Comparison of ENCODE assay signal across 1 cellular context in the genomic region with DNA sequence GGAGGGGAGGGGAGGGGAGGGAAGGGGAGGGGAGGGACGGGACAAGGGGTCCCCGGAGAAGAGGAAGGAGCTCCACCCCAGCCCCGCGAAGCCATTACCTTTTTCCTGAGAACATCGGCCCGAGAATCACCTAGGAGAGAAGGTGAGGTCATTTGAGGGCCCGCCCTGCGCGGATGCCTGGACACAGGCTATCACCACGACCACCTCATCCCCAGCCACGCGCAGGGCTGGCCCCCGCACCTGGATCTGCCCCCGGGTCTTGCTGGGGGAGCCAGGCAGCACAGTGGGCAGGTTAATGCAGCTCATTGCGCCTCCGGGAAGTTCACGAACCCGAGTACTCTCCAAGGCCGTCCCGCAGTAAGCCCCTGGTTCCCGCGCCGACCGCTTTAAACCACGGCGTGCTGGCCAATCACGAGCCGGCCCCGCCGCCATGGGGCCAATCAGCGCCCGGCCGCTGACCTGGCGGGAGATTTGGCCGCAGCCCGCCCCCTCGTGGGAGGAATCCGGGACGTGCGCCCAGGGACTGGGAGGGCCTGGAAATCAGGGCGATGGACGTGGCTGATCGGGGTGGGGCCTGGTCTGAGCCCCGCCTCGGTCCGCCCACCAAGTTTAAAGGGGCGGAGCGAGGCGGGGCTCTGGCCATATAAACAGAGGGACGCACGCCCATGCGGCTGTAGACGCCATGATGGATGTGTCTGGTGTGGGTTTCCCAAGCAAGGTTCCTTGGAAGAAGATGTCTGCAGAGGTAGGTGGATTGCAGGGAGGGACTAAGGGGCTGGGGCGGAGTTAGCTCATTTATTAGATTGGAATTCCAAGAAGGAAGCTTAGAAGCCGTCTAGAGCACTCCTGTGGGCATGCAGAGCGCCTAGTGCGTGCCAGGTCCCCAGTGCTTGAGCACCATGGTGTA.
TF ChIP-seq lines count a peak whose summit lies in the region.

A gene with protein sequence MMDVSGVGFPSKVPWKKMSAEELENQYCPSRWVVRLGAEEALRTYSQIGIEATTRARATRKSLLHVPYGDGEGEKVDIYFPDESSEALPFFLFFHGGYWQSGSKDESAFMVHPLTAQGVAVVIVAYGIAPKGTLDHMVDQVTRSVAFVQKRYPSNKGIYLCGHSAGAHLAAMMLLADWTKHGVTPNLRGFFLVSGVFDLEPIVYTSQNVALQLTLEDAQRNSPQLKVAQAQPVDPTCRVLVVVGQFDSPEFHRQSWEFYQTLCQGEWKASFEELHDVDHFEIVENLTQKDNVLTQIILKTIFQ (plus strand): TSS at position 674 of the 907 bp plus-strand sequence. CDS start 9 bp downstream, at position 683.
A gene with protein sequence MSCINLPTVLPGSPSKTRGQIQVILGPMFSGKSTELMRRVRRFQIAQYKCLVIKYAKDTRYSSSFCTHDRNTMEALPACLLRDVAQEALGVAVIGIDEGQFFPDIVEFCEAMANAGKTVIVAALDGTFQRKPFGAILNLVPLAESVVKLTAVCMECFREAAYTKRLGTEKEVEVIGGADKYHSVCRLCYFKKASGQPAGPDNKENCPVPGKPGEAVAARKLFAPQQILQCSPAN (minus strand): TSS at position 364 of the 907 bp plus-strand sequence. CDS start 58 bp downstream, at position 306.

TF ChIP-seq in HepG2, 621 proteins besides CTCF, POLR2A, EP300 and RAD21 (continued from another document and continues in another):
- TF ChIP-seq RXRA (CRISPR knock-in tag; IDR thresholded peaks at IDR 0.05) (peak; percentile 95), GATA4 (IDR thresholded peaks at IDR 0.05; ENCODE audit: borderline replicate concordance, low read depth) (peak; percentile 93), GTF3A (CRISPR knock-in tag; conservative IDR thresholded peaks at IDR 0.05) (no peak; the same call in 1 of the 2 replicates), POLR2G (IDR thresholded peaks at IDR 0.05; ENCODE audit: low read depth, low read length) (peak; percentile 100), ZFP62 (CRISPR knock-in tag; IDR thresholded peaks at IDR 0.05) (no peak), ZNF776 (CRISPR knock-in tag; IDR thresholded peaks at IDR 0.05) (peak; percentile 82; the same call in 1 of the 2 replicates), KMT2A (CRISPR knock-in tag; IDR thresholded peaks at IDR 0.05) (peak; percentile 53; the same call in 1 of the 2 replicates), SYNCRIP (IDR thresholded peaks at IDR 0.05; ENCODE audit: insufficient read depth, low read depth, low read length) (no peak), PLRG1 (conservative IDR thresholded peaks at IDR 0.05) (no peak), ZNF496 (CRISPR knock-in tag; IDR thresholded peaks at IDR 0.05; ENCODE audit: insufficient replicate concordance) (peak; percentile 79), ZNF549 (CRISPR knock-in tag; IDR thresholded peaks at IDR 0.05) (no peak), ZNF44 (CRISPR knock-in tag; IDR thresholded peaks at IDR 0.05) (peak; percentile 91; the same call in 1 of the 2 replicates), KLF11 (CRISPR knock-in tag; IDR thresholded peaks at IDR 0.05) (peak; percentile 94), TGIF2 (CRISPR knock-in tag; IDR thresholded peaks at IDR 0.05) (peak; percentile 89; the same call in 1 of the 2 replicates), NFIC (IDR thresholded peaks at IDR 0.05; ENCODE audit: low read length) (no peak), ZNF263 (CRISPR knock-in tag; IDR thresholded peaks at IDR 0.05) (peak; percentile 74), PHF5A (CRISPR knock-in tag; IDR thresholded peaks at IDR 0.05; ENCODE audit: low read depth, unreplicated experiment) (peak; percentile 70), RBFOX2 (IDR thresholded peaks at IDR 0.05; ENCODE audit: low read depth, low read length) (peak; percentile 81), TMF1 (CRISPR knock-in tag; IDR thresholded peaks at IDR 0.05; ENCODE audit: low read depth) (peak; percentile 100), ELF4 (CRISPR knock-in tag; IDR thresholded peaks at IDR 0.05; ENCODE audit: borderline replicate concordance) (no peak), ZNF224 (CRISPR knock-in tag; IDR thresholded peaks at IDR 0.05) (no peak), TOE1 (CRISPR knock-in tag; IDR thresholded peaks at IDR 0.05) (no peak)
- TF ChIP-seq, protein P1, sequence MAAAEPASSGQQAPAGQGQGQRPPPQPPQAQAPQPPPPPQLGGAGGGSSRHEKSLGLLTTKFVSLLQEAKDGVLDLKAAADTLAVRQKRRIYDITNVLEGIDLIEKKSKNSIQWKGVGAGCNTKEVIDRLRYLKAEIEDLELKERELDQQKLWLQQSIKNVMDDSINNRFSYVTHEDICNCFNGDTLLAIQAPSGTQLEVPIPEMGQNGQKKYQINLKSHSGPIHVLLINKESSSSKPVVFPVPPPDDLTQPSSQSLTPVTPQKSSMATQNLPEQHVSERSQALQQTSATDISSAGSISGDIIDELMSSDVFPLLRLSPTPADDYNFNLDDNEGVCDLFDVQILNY (CRISPR knock-in tag; conservative IDR thresholded peaks at IDR 0.05) = peak; percentile 100
- TF ChIP-seq, protein P2, sequence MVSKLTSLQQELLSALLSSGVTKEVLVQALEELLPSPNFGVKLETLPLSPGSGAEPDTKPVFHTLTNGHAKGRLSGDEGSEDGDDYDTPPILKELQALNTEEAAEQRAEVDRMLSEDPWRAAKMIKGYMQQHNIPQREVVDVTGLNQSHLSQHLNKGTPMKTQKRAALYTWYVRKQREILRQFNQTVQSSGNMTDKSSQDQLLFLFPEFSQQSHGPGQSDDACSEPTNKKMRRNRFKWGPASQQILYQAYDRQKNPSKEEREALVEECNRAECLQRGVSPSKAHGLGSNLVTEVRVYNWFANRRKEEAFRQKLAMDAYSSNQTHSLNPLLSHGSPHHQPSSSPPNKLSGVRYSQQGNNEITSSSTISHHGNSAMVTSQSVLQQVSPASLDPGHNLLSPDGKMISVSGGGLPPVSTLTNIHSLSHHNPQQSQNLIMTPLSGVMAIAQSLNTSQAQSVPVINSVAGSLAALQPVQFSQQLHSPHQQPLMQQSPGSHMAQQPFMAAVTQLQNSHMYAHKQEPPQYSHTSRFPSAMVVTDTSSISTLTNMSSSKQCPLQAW (CRISPR knock-in tag; IDR thresholded peaks at IDR 0.05) = peak; percentile 97
- TF ChIP-seq, protein P3, sequence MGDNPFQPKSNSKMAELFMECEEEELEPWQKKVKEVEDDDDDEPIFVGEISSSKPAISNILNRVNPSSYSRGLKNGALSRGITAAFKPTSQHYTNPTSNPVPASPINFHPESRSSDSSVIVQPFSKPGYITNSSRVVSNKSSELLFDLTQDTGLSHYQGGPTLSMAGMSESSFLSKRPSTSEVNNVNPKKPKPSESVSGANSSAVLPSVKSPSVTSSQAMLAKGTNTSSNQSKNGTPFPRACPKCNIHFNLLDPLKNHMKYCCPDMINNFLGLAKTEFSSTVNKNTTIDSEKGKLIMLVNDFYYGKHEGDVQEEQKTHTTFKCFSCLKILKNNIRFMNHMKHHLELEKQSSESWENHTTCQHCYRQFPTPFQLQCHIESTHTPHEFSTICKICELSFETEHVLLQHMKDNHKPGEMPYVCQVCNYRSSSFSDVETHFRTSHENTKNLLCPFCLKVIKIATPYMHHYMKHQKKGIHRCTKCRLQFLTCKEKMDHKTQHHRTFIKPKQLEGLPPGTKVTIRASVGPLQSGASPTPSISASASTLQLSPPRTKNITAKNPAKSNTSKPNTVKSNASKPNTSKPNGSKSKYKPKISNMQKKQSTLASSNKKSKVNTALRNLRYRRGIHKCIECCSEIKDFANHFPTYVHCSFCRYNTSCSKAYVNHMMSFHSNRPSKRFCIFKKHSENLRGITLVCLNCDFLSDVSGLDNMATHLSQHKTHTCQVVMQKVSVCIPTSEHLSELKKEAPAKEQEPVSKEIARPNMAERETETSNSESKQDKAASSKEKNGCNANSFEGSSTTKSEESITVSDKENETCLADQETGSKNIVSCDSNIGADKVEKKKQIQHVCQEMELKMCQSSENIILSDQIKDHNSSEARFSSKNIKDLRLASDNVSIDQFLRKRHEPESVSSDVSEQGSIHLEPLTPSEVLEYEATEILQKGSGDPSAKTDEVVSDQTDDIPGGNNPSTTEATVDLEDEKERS (CRISPR knock-in tag; IDR thresholded peaks at IDR 0.05) = peak; percentile 57; the same call in 1 of the 2 replicates
- TF ChIP-seq, protein P4, sequence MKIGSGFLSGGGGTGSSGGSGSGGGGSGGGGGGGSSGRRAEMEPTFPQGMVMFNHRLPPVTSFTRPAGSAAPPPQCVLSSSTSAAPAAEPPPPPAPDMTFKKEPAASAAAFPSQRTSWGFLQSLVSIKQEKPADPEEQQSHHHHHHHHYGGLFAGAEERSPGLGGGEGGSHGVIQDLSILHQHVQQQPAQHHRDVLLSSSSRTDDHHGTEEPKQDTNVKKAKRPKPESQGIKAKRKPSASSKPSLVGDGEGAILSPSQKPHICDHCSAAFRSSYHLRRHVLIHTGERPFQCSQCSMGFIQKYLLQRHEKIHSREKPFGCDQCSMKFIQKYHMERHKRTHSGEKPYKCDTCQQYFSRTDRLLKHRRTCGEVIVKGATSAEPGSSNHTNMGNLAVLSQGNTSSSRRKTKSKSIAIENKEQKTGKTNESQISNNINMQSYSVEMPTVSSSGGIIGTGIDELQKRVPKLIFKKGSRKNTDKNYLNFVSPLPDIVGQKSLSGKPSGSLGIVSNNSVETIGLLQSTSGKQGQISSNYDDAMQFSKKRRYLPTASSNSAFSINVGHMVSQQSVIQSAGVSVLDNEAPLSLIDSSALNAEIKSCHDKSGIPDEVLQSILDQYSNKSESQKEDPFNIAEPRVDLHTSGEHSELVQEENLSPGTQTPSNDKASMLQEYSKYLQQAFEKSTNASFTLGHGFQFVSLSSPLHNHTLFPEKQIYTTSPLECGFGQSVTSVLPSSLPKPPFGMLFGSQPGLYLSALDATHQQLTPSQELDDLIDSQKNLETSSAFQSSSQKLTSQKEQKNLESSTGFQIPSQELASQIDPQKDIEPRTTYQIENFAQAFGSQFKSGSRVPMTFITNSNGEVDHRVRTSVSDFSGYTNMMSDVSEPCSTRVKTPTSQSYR (CRISPR knock-in tag; IDR thresholded peaks at IDR 0.05; ENCODE audit: borderline replicate concordance) = 0 out of 2 replicates have a peak, but pooled peaks have one; percentile 8
- TF ChIP-seq, protein P5, sequence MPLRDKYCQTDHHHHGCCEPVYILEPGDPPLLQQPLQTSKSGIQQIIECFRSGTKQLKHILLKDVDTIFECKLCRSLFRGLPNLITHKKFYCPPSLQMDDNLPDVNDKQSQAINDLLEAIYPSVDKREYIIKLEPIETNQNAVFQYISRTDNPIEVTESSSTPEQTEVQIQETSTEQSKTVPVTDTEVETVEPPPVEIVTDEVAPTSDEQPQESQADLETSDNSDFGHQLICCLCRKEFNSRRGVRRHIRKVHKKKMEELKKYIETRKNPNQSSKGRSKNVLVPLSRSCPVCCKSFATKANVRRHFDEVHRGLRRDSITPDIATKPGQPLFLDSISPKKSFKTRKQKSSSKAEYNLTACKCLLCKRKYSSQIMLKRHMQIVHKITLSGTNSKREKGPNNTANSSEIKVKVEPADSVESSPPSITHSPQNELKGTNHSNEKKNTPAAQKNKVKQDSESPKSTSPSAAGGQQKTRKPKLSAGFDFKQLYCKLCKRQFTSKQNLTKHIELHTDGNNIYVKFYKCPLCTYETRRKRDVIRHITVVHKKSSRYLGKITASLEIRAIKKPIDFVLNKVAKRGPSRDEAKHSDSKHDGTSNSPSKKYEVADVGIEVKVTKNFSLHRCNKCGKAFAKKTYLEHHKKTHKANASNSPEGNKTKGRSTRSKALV (CRISPR knock-in tag; IDR thresholded peaks at IDR 0.05) = 0 out of 2 replicates have a peak, but pooled peaks have one; percentile 35
- TF ChIP-seq, protein P6, sequence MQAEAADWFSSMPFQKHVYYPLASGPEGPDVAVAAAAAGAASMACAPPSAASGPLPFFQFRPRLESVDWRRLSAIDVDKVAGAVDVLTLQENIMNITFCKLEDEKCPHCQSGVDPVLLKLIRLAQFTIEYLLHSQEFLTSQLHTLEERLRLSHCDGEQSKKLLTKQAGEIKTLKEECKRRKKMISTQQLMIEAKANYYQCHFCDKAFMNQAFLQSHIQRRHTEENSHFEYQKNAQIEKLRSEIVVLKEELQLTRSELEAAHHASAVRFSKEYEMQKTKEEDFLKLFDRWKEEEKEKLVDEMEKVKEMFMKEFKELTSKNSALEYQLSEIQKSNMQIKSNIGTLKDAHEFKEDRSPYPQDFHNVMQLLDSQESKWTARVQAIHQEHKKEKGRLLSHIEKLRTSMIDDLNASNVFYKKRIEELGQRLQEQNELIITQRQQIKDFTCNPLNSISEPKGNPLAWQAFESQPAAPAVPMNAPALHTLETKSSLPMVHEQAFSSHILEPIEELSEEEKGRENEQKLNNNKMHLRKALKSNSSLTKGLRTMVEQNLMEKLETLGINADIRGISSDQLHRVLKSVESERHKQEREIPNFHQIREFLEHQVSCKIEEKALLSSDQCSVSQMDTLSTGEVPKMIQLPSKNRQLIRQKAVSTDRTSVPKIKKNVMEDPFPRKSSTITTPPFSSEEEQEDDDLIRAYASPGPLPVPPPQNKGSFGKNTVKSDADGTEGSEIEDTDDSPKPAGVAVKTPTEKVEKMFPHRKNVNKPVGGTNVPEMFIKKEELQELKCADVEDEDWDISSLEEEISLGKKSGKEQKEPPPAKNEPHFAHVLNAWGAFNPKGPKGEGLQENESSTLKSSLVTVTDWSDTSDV (CRISPR knock-in tag; IDR thresholded peaks at IDR 0.05) = peak; percentile 79
- TF ChIP-seq, protein P7, sequence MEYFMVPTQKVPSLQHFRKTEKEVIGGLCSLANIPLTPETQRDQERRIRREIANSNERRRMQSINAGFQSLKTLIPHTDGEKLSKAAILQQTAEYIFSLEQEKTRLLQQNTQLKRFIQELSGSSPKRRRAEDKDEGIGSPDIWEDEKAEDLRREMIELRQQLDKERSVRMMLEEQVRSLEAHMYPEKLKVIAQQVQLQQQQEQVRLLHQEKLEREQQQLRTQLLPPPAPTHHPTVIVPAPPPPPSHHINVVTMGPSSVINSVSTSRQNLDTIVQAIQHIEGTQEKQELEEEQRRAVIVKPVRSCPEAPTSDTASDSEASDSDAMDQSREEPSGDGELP (IDR thresholded peaks at IDR 0.05; ENCODE audit: borderline replicate concordance, low read depth) = peak; percentile 10; the same call in 1 of the 2 replicates
- TF ChIP-seq, protein P8, sequence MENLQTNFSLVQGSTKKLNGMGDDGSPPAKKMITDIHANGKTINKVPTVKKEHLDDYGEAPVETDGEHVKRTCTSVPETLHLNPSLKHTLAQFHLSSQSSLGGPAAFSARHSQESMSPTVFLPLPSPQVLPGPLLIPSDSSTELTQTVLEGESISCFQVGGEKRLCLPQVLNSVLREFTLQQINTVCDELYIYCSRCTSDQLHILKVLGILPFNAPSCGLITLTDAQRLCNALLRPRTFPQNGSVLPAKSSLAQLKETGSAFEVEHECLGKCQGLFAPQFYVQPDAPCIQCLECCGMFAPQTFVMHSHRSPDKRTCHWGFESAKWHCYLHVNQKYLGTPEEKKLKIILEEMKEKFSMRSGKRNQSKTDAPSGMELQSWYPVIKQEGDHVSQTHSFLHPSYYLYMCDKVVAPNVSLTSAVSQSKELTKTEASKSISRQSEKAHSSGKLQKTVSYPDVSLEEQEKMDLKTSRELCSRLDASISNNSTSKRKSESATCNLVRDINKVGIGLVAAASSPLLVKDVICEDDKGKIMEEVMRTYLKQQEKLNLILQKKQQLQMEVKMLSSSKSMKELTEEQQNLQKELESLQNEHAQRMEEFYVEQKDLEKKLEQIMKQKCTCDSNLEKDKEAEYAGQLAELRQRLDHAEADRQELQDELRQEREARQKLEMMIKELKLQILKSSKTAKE (CRISPR knock-in tag; IDR thresholded peaks at IDR 0.05; ENCODE audit: borderline replicate concordance) = peak; percentile 85
- TF ChIP-seq, protein P9, sequence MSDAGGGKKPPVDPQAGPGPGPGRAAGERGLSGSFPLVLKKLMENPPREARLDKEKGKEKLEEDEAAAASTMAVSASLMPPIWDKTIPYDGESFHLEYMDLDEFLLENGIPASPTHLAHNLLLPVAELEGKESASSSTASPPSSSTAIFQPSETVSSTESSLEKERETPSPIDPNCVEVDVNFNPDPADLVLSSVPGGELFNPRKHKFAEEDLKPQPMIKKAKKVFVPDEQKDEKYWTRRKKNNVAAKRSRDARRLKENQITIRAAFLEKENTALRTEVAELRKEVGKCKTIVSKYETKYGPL (CRISPR knock-in tag; IDR thresholded peaks at IDR 0.05) = peak; percentile 42; the same call in 1 of the 2 replicates
- TF ChIP-seq, protein P10, sequence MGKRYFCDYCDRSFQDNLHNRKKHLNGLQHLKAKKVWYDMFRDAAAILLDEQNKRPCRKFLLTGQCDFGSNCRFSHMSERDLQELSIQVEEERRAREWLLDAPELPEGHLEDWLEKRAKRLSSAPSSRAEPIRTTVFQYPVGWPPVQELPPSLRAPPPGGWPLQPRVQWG (CRISPR knock-in tag; IDR thresholded peaks at IDR 0.05; ENCODE audit: borderline replicate concordance, low read depth) = no peak
